ENCODE assay signal across 8 cellular contexts in the genomic region with DNA sequence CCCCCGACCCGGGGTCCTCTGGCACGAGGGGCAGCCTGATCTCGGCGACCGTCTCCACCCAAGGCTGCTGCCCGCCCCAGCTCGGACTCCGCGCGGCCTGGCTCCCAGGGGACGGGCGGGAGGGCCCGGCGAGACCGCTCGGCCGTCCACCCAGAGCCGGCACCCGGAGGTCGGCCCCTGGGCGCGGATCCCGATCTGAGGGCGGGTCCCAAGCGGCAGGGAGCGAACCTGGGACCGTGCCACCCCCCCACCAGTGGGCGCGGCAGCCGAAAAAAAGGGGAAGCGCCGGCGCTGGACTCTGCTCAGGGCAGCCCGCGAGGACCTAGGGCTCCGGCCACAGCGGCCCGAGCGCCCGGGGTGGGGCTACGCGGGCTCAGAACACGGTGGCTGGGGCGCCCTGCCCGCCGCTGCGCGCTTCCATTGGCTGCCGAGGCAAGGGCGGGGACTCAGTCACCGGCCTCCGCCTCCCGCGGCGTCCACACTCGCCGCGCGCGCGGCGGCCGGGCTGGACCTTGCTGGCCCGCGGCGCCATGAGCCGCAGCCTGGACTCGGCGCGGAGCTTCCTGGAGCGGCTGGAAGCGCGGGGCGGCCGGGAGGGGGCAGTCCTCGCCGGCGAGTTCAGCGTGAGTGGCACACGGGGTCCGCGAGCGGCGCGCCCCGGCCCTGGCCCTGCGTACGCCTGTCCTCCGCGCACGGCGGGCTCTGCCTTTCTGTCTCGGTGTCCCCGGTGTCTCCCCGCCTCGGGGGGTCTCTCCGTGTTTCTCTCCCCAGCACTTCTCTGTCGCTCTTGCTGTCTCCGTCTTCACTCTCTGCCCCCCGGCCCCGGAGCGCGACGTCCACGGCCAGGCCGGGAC. TPM values are rescaled to one million over a fixed set of nuclear protein-coding genes. Genes with fewer than 3 reads are reported as not detected.
DNase-seq lines count a peak whose midpoint lies in the region; ATAC-seq and TF ChIP-seq lines count a peak whose summit lies in the region.

Gene PTPN18, plus strand, starts transcription at position 479 of the 854 bp plus-strand sequence. Its CDS starts 52 bp downstream, at position 531.

- H3K9me3 Mint-ChIP-seq in CD4-positive, alpha-beta T cell, result no peaks in the 10 kb centered on the region
- no peaks in the 10 kb centered on the region for H3K9me3 Mint-ChIP-seq in activated CD4-positive, alpha-beta memory T cell treated with anti-CD3 and anti-CD28 coated beads for 36 hours
- no peaks in the 10 kb centered on the region for H3K9me3 Mint-ChIP-seq in effector memory CD8-positive, alpha-beta T cell

- peak; percentile 42 for TF ChIP-seq CTCF in CD4-positive, alpha-beta T cell (IDR thresholded peaks at IDR 0.05)

- no peak within 1 kb of the TSS for H3K27ac Mint-ChIP-seq in CD4-positive, alpha-beta T cell
- no peak within 1 kb of the TSS for H3K27ac Mint-ChIP-seq in activated CD4-positive, alpha-beta memory T cell treated with anti-CD3 and anti-CD28 coated beads for 36 hours
- H3K27ac Mint-ChIP-seq in effector memory CD8-positive, alpha-beta T cell, result peak within 1 kb of the TSS in 1 of 2 donors; percentile 60

- no peaks in the 10 kb centered on the region for H3K27me3 Mint-ChIP-seq in CD4-positive, alpha-beta T cell
- H3K27me3 Mint-ChIP-seq in activated CD4-positive, alpha-beta memory T cell treated with anti-CD3 and anti-CD28 coated beads for 36 hours, result no peaks in the 10 kb centered on the region
- no peaks in the 10 kb centered on the region for H3K27me3 Mint-ChIP-seq in effector memory CD8-positive, alpha-beta T cell

- peak; percentile 84 for ATAC-seq in CD4-positive, alpha-beta T cell (ENCODE audit: poor library complexity)
- ATAC-seq in HG03196 (IDR thresholded peaks at IDR 0.05; ENCODE audit: unreplicated experiment), result peak; percentile 79
- ATAC-seq in effector memory CD8-positive, alpha-beta T cell (replicated peaks), result peak; percentile 87

- no peaks in the 10 kb centered on the region for H3K36me3 Mint-ChIP-seq in CD4-positive, alpha-beta T cell (ENCODE audit: low read depth)
- H3K36me3 Mint-ChIP-seq in activated CD4-positive, alpha-beta memory T cell treated with anti-CD3 and anti-CD28 coated beads for 36 hours, result no peaks in the 10 kb centered on the region
- no peaks in the 10 kb centered on the region for H3K36me3 Mint-ChIP-seq in effector memory CD8-positive, alpha-beta T cell (ENCODE audit: insufficient read depth)

- H3K27ac ChIP-seq in CD4-positive, alpha-beta T cell (ENCODE audit: low read depth, low read length), result no peak within 1 kb of the TSS

- H3K4me3 Mint-ChIP-seq in CD4-positive, alpha-beta T cell, result peak within 1 kb of the TSS; percentile 89
- H3K4me3 Mint-ChIP-seq in activated CD4-positive, alpha-beta memory T cell treated with anti-CD3 and anti-CD28 coated beads for 36 hours, result peak within 1 kb of the TSS; percentile 75
- H3K4me3 Mint-ChIP-seq in effector memory CD8-positive, alpha-beta T cell, result peak within 1 kb of the TSS; percentile 80

- H3K27me3 ChIP-seq in CD4-positive, alpha-beta T cell (ENCODE audit: control insufficient read depth, insufficient read depth, low read length), result no peaks in the 10 kb centered on the region

- no peaks in the 10 kb centered on the region for H3K9me3 ChIP-seq in CD4-positive, alpha-beta T cell (ENCODE audit: control insufficient read depth, low read length)

- POLR2A ChIA-PET in CD4-positive, alpha-beta T cell (lab: Charles Lee), result interaction anchor here (1.0 to 6.7 kb wide), 3 partner anchors 13 to 749 kb away, joined by 3 to 75 read pairs (median 5); partner anchors contain the start of genes IMP4 and PLEKHB2
- POLR2A ChIA-PET in activated CD4-positive, alpha-beta memory T cell treated with anti-CD3 and anti-CD28 coated beads for 36 hours (lab: Charles Lee), result interaction anchor here (0.6 to 2.0 kb wide), 3 partner anchors 13 to 15 kb away, joined by 3 to 7 read pairs (median 6); partner anchors contain the start of gene IMP4

- CTCF ChIA-PET in CD4-positive, alpha-beta T cell (lab: Charles Lee), result interaction anchor here (0.6 to 1.1 kb wide), 4 partner anchors 11 to 177 kb away, joined by 3 to 6 read pairs (median 4); partner anchors contain the start of gene IMP4
- CTCF ChIA-PET in activated CD4-positive, alpha-beta memory T cell treated with anti-CD3 and anti-CD28 coated beads for 36 hours (lab: Charles Lee), result interaction anchor here (1.0 to 1.8 kb wide), 3 partner anchors 14 to 30 kb away, joined by 3 to 9 read pairs (median 7); partner anchors contain the start of gene IMP4

- intact Hi-C loops in CD4-positive, alpha-beta T cell (cut with DNase I, micrococcal nuclease), result loop anchor here in 1 of 2 experiments (2.0 to 10.0 kb wide), 2 partner anchors 15 to 519 kb away; no protein-coding TSS in a partner anchor
- intact Hi-C loops in activated CD4-positive, alpha-beta memory T cell treated with anti-CD3 and anti-CD28 coated beads for 36 hours (cut with micrococcal nuclease), result loop anchor here (1.0 kb wide), 2 partner anchors 14 to 15 kb away; partner anchors contain the start of gene IMP4

- peak in 8 of 10 experiments; percentile 23 to 65 (median 45) for DNase-seq in CD4-positive, alpha-beta T cell
- DNase-seq in NCI-H748 (lab: John Stamatoyannopoulos, UW; ENCODE audit: unreplicated experiment) (peak; percentile 89), medulla oblongata (ENCODE audit: extremely low spot score) (peak; percentile 93)
- DNase-seq in activated CD4-positive, alpha-beta memory T cell treated with anti-CD3 and anti-CD28 coated beads for 36 hours, result peak; percentile 73
- peak; percentile 44 to 53 (median 47) for DNase-seq in effector memory CD8-positive, alpha-beta T cell
- peak; percentile 47 to 51 for DNase-seq in stimulated activated CD8-positive, alpha-beta memory T cell treated with anti-CD3 and anti-CD28 coated beads, Interleukin-2, amount 100 ng/mL, for 48 hours (ENCODE audit: low read depth in 2 of 2)

- TF ChIP-seq POLR2A in GM19099 (IDR thresholded peaks at IDR 0.05; ENCODE audit: extremely low read depth, insufficient read length, low read depth), result peak; percentile 58

- H3K4me1 Mint-ChIP-seq in CD4-positive, alpha-beta T cell (ENCODE audit: low read depth), result peaks cover 17% of the 10 kb centered on the region
- peaks cover 12% of the 10 kb centered on the region for H3K4me1 Mint-ChIP-seq in activated CD4-positive, alpha-beta memory T cell treated with anti-CD3 and anti-CD28 coated beads for 36 hours (ENCODE audit: low read depth)
- H3K4me1 Mint-ChIP-seq in effector memory CD8-positive, alpha-beta T cell (ENCODE audit: low read depth in 2 of 2), result peaks cover 11 to 13% of the 10 kb centered on the region in 2 donors

RNA-seq across cellular contexts. Expression of gene PTPN18, which starts in this region (rescaled TPM):
- 10 to 100 TPM; 27.6 to 27.8 TPM for total RNA-seq in CD4-positive, alpha-beta T cell
- total RNA-seq in activated CD4-positive, alpha-beta memory T cell treated with anti-CD3 and anti-CD28 coated beads for 36 hours, result 10 to 100 TPM; 42.1 to 44.9 TPM
